ENCODE assay signal across 8 cellular contexts in the genomic region with DNA sequence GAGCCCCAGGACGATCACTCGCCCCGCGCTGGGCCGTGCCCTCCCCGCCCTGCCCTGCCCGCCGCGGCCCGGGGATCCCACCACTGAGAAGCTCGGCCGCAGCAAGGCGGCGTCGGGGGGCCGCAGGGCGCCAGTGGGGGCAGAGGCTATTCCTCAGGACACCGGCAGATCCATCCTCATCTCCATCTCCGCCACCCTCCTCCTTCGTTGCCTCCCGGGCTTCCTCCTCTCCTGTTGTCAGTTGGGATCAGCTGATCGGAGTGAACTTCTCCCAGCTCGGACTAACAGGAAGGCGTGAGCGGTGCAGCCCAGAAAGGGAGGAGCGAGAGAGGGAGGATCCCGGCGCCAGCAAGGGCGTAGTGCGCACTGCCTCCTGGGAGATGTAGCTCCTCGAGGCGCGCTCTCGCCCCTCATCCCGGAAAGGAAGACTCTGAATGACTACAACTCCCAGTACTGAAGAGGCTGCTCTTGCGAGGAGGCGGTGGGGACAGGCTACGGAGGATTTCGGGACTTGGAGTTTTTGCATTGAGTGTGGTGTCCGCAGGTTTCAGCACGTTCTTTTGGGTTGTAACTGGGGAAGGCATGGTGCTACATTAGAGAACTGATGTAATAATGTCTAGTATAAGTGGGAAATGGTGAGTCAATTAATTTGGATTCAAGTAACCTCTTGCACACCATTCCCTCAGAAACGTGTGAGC. TPM values are rescaled to one million over a fixed set of nuclear protein-coding genes. Genes with fewer than 3 reads are reported as not detected.
DNase-seq lines count a peak whose midpoint lies in the region; ATAC-seq and TF ChIP-seq lines count a peak whose summit lies in the region.

A gene with protein sequence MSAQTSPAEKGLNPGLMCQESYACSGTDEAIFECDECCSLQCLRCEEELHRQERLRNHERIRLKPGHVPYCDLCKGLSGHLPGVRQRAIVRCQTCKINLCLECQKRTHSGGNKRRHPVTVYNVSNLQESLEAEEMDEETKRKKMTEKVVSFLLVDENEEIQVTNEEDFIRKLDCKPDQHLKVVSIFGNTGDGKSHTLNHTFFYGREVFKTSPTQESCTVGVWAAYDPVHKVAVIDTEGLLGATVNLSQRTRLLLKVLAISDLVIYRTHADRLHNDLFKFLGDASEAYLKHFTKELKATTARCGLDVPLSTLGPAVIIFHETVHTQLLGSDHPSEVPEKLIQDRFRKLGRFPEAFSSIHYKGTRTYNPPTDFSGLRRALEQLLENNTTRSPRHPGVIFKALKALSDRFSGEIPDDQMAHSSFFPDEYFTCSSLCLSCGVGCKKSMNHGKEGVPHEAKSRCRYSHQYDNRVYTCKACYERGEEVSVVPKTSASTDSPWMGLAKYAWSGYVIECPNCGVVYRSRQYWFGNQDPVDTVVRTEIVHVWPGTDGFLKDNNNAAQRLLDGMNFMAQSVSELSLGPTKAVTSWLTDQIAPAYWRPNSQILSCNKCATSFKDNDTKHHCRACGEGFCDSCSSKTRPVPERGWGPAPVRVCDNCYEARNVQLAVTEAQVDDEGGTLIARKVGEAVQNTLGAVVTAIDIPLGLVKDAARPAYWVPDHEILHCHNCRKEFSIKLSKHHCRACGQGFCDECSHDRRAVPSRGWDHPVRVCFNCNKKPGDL (minus strand): TSS at position 262 of the 698 bp plus-strand sequence. CDS start 2,598 bp downstream, outside the sequence.

- H3K4me1 ChIP-seq in left ventricle myocardium inferior, result peaks cover 46% of the 10 kb centered on the region

- H3K36me3 Mint-ChIP-seq in T-helper 1 cell treated with Interleukin-12 subunit alpha and Interleukin-12 subunit beta and Interleukin-4 antibody, amounts not matched to agents 30 μg/mL and 1 μg/mL, for 36 hours (ENCODE audit: low read depth), result peaks cover 23% of the 10 kb centered on the region
- peaks cover 12% of the 10 kb centered on the region for H3K36me3 Mint-ChIP-seq in progenitor cell of endocrine pancreas (ENCODE audit: insufficient read depth)

- in situ Hi-C loops in GM13977 (cut with MboI; ENCODE audit: low pct_unique_long_range_greater_than_20kb, low sequenced_read_pairs, unreplicated experiment), result no loop called here

- H3K9me3 Mint-ChIP-seq in T-helper 1 cell treated with Interleukin-12 subunit alpha and Interleukin-12 subunit beta and Interleukin-4 antibody, amounts not matched to agents 30 μg/mL and 1 μg/mL, for 36 hours, result no peaks in the 10 kb centered on the region
- no peaks in the 10 kb centered on the region for H3K9me3 Mint-ChIP-seq in progenitor cell of endocrine pancreas (ENCODE audit: low read depth)

- ATAC-seq in HG02884 (IDR thresholded peaks at IDR 0.05; ENCODE audit: unreplicated experiment), result peak; percentile 97

- H3K27ac Mint-ChIP-seq in T-helper 1 cell treated with Interleukin-12 subunit alpha and Interleukin-12 subunit beta and Interleukin-4 antibody, amounts not matched to agents 30 μg/mL and 1 μg/mL, for 36 hours, result peak within 1 kb of the TSS; percentile 96
- peak within 1 kb of the TSS; percentile 95 for H3K27ac Mint-ChIP-seq in progenitor cell of endocrine pancreas

- intact Hi-C loops in left ventricle myocardium inferior (cut with micrococcal nuclease), result no loop called here

- no peaks in the 10 kb centered on the region for H3K27me3 ChIP-seq in left ventricle myocardium inferior (ENCODE audit: low read depth)

- peaks cover 21% of the 10 kb centered on the region for H3K36me3 ChIP-seq in left ventricle myocardium inferior

- H3K27me3 Mint-ChIP-seq in T-helper 1 cell treated with Interleukin-12 subunit alpha and Interleukin-12 subunit beta and Interleukin-4 antibody, amounts not matched to agents 30 μg/mL and 1 μg/mL, for 36 hours (ENCODE audit: low read depth), result no peaks in the 10 kb centered on the region
- H3K27me3 Mint-ChIP-seq in progenitor cell of endocrine pancreas, result no peaks in the 10 kb centered on the region

- peak within 1 kb of the TSS; percentile 77 for H3K4me3 ChIP-seq in left ventricle myocardium inferior

- H3K27ac ChIP-seq in angular gyrus (ENCODE audit: low read depth, low read length) (peak within 1 kb of the TSS; percentile 78), left ventricle myocardium inferior (replicated peaks) (peak within 1 kb of the TSS; percentile 85)

- H3K4me3 Mint-ChIP-seq in T-helper 1 cell treated with Interleukin-12 subunit alpha and Interleukin-12 subunit beta and Interleukin-4 antibody, amounts not matched to agents 30 μg/mL and 1 μg/mL, for 36 hours, result peak within 1 kb of the TSS; percentile 97
- peak within 1 kb of the TSS; percentile 87 for H3K4me3 Mint-ChIP-seq in progenitor cell of endocrine pancreas (ENCODE audit: low read depth)

- TF ChIP-seq CTCF in GM13977 (IDR thresholded peaks at IDR 0.05; ENCODE audit: extremely low read depth, insufficient read depth, missing control alignments) (peak; percentile 4), left ventricle myocardium inferior (IDR thresholded peaks at IDR 0.05; ENCODE audit: borderline replicate concordance) (no peak), progenitor cell of endocrine pancreas (IDR thresholded peaks at IDR 0.05; ENCODE audit: unreplicated experiment) (no peak)

- peaks cover 41% of the 10 kb centered on the region for H3K4me1 Mint-ChIP-seq in T-helper 1 cell treated with Interleukin-12 subunit alpha and Interleukin-12 subunit beta and Interleukin-4 antibody, amounts not matched to agents 30 μg/mL and 1 μg/mL, for 36 hours (ENCODE audit: low read depth)
- peaks cover 19% of the 10 kb centered on the region for H3K4me1 Mint-ChIP-seq in progenitor cell of endocrine pancreas (ENCODE audit: low read depth)

- no peaks in the 10 kb centered on the region for H3K9me3 ChIP-seq in left ventricle myocardium inferior (replicated peaks)

- DNase-seq in GM13977 (ENCODE audit: low spot score) (peak; percentile 96), NCI-H1694 (lab: John Stamatoyannopoulos, UW) (peak; percentile 100), left ventricle myocardium inferior (peak; percentile 97), progenitor cell of endocrine pancreas (ENCODE audit: low spot score, unreplicated experiment) (peak; percentile 83), ureter (ENCODE audit: low spot score) (peak; percentile 97)

RNA-seq across cellular contexts. Expression of the gene that starts here (rescaled TPM):
- total RNA-seq in left ventricle myocardium inferior, result 14.4 TPM
- total RNA-seq in progenitor cell of endocrine pancreas, result 30.7 and 30.9 TPM in 2 replicates
- 16.9 TPM for total RNA-seq in ureter

Comparison
In these comparisons a context has a peak if more than half of its experiments do, and no peak if none do; other contexts are left out.
1. Peak in every context shown above with its lines: DNase-seq, ATAC-seq, H3K4me3 ChIP-seq and H3K27ac ChIP-seq.